Comparison of ENCODE assay signal across 1 cellular context in genomic region chr2:30744823-30745222, GRCh38.
TF ChIP-seq lines count a peak whose summit lies in the region.

No MANE protein-coding gene starts in this region.

TF ChIP-seq in SK-N-SH, 30 proteins besides CTCF, POLR2A, EP300 and RAD21 (continued from another document):
- TF ChIP-seq ZBTB33 (IDR thresholded peaks at IDR 0.05; ENCODE audit: borderline replicate concordance, low read depth) (no peak), GABPA (IDR thresholded peaks at IDR 0.05; ENCODE audit: low read depth) (no peak), YY1 (IDR thresholded peaks at IDR 0.05; ENCODE audit: low read depth) (no peak)
